ENCODE assay signal across 10 cellular contexts in the genomic region with DNA sequence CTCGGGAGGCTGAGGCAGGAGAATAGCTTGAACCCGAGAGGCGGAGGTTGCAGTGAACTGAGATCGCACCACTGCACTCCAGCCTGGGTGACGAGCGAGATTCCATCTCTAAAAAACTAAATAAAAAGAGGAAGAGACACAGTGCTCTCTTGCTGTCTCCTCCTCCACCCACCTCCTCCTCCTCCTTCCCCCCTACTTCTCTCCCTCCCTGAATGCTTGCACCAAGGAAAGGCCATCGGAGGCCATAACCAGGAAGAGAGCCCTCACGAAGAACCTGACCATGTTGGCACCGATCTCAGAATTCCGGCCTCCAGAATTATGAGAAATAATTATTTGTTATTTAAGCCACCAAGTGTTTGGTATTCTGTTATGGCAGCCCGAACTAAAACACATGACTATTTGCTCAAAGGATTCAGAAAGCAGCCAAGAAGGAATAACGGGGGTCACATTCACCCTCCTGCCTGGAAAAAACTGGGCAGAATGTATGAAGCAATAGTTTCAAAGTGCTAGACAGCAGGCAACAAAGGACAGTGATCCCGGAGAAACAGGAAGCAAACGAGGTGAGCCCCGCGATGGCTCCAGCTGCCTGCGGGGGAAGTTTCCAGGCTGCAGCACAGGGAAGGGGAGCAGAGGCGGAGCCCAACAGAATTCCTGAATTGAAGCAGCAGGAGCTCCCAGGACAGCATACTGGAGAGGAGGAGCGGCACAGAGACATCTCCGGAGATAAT. TPM values are rescaled to one million over a fixed set of nuclear protein-coding genes. Genes with fewer than 3 reads are reported as not detected.
DNase-seq lines count a peak whose midpoint lies in the region; ATAC-seq, FAIRE-seq and TF ChIP-seq lines count a peak whose summit lies in the region.
"Had no signal": no experiment of that assay in that cellular context is flagged by ENCODE, and none has a peak within 500 bp of the region (broad histone marks: within the 10 kb centered on the region; RNA-seq: fewer than 3 reads in every experiment).

No MANE protein-coding gene starts in this region.

- H3K27me3 ChIP-seq in bronchial epithelial cell (ENCODE audit: control insufficient read depth, insufficient read depth, low read length) (no peaks in the 10 kb centered on the region), tibial artery (no peaks in the 10 kb centered on the region)

- no peak for ATAC-seq in HG02938 (IDR thresholded peaks at IDR 0.05; ENCODE audit: unreplicated experiment)

- intact Hi-C loops in tibial artery (cut with DNase I; ENCODE audit: low total_unique reads) = no loop called here

- H3K36me3 ChIP-seq in bronchial epithelial cell (ENCODE audit: control insufficient read depth, insufficient read depth, low read length) (no peaks in the 10 kb centered on the region), tibial artery (no peaks in the 10 kb centered on the region)

- H3K4me1 ChIP-seq in tibial artery = peaks cover 0 to 13% (median 4%) of the 10 kb centered on the region in 4 donors

- H3K4me3 ChIP-seq in bronchial epithelial cell (ENCODE audit: low read depth, low read length) (peak overlapping the region; percentile 16), tibial artery (peak overlapping the region; percentile 31 to 35)

- FAIRE-seq in bronchial epithelial cell (lab: Jason Lieb, UNC) = no peak

- no peaks in the 10 kb centered on the region for H3K9me3 ChIP-seq in tibial artery

- peak overlapping the region in 1 of 2 donors; percentile 66 for H3K27ac ChIP-seq in tibial artery

- TF ChIP-seq CTCF in bronchial epithelial cell (IDR thresholded peaks at IDR 0.05; ENCODE audit: insufficient read depth, low read length, severe bottlenecking) (no peak), tibial artery (IDR thresholded peaks at IDR 0.05) (no peak)

- DNase-seq in NCI-H510A treated with DMSO at 0.1 percent for 48 hours (lab: John Stamatoyannopoulos, UW) = peak; percentile 56
- no peak for DNase-seq in NCI-H510A (lab: John Stamatoyannopoulos, UW)
- DNase-seq in bronchial epithelial cell (ENCODE audit: low read depth) = no peak
- DNase-seq in left kidney (ENCODE audit: low read depth, low spot score) = peak; percentile 79
- DNase-seq in tibial artery = no peak
- no peak for DNase-seq in NCI-H2196 treated with DMSO at 0.1 percent for 48 hours (lab: John Stamatoyannopoulos, UW; ENCODE audit: unreplicated experiment)
- DNase-seq in activated T-cell treated with anti-CD3 and anti-CD28 coated beads for 4 hours = no peak

RNA-seq across cellular contexts. Expression of gene LDLRAD1, which starts 35.8 kb away (rescaled TPM):
- total RNA-seq in bronchial epithelial cell = 0.26 and 0.90 TPM in 2 replicates
- total RNA-seq: B cell; T-helper 1 cell treated with Interleukin-12 subunit alpha and Interleukin-12 subunit beta and Interleukin-4 antibody, amounts not matched to agents 30 ng/mL and 1 ng/mL, for 36 hours had no signal

RNA-seq across cellular contexts. Expression of gene LRRC42, which starts 36.0 kb away (rescaled TPM):
- total RNA-seq in bronchial epithelial cell = 44.9 and 51.1 TPM in 2 replicates

RNA-seq across cellular contexts. Expression of gene IFT25, which starts 36.7 kb away (rescaled TPM):
- 9.7 and 12.9 TPM in 2 replicates for total RNA-seq in bronchial epithelial cell

Comparison
In these comparisons a context has a peak if more than half of its experiments do, and no peak if none do; other contexts are left out.
1. DNase-seq: peak in NCI-H510A treated with DMSO at 0.1 percent for 48 hours (single experiment) and left kidney (single experiment); none in NCI-H510A (single experiment), bronchial epithelial cell (single experiment), tibial artery (0 of 2), NCI-H2196 treated with DMSO at 0.1 percent for 48 hours (single experiment) and activated T-cell treated with anti-CD3 and anti-CD28 coated beads for 4 hours (single experiment).